Comparison of ENCODE assay signal across 29 cellular contexts in genomic region chr3:112382543-112383160, GRCh38. TPM values are rescaled to one million over a fixed set of nuclear protein-coding genes. Genes with fewer than 3 reads are reported as not detected.
A peak's percentile ranks its signal among the peaks of the same experiment; 100 is the strongest.
DNase-seq lines count a peak whose midpoint lies in the region; ATAC-seq, FAIRE-seq and TF ChIP-seq lines count a peak whose summit lies in the region.
"Had no signal": no experiment of that assay in that cellular context is flagged by ENCODE, and none has a peak within 500 bp of the region (broad histone marks: within the 10 kb centered on the region; RNA-seq: fewer than 3 reads in every experiment).

No MANE protein-coding gene starts in this region.

- FAIRE-seq in H1 (lab: Jason Lieb, UNC) = no peak
- FAIRE-seq: bronchial epithelial cell, colon, GM18507, RCC 7860 had no signal

- H2BK20ac ChIP-seq in H1 (ENCODE audit: low read length) = no peak overlapping the region

- TF ChIP-seq EP300 in H1 (IDR thresholded peaks at IDR 0.05; ENCODE audit: borderline replicate concordance in 1 of 2, low read depth in 2 of 2, low read length in 2 of 2) = no peak

- H3K4me3 ChIP-seq in Loucy (ENCODE audit: low read length, poor library complexity, severe bottlenecking) (no peak overlapping the region), H1 (ENCODE audit: extremely low read depth in 1 of 4, insufficient read depth in 2 of 4, low read depth in 3 of 4, low read length in 4 of 4) (no peak overlapping the region), right atrium auricular region (no peak overlapping the region)
- H3K4me3 ChIP-seq: thyroid gland had no signal

- H4K20me1 ChIP-seq in Loucy (ENCODE audit: insufficient read depth, low read length, poor library complexity, severe bottlenecking) (no peaks in the 10 kb centered on the region), H1 (replicated peaks in 1 of 2; ENCODE audit: control insufficient read depth in 1 of 2, insufficient read depth in 2 of 2, low read length in 2 of 2) (no peaks in the 10 kb centered on the region)

- intact Hi-C loops in activated CD4-positive, alpha-beta memory T cell treated with anti-CD3 and anti-CD28 coated beads for 36 hours (cut with micrococcal nuclease) = no loop called here
- intact Hi-C loops in activated CD8-positive, alpha-beta T cell treated with anti-CD3 and anti-CD28 coated beads for 36 hours (cut with micrococcal nuclease) = no loop called here

- no peak overlapping the region for H3K14ac ChIP-seq in H1 (ENCODE audit: insufficient read length)

- H3K79me2 ChIP-seq in Loucy (ENCODE audit: insufficient read depth, low read length) (no peaks in the 10 kb centered on the region), H1 (ENCODE audit: control insufficient read depth in 1 of 2, insufficient read depth in 2 of 2, low read length in 2 of 2) (no peaks in the 10 kb centered on the region)

- POLR2A ChIA-PET in activated CD4-positive, alpha-beta memory T cell treated with anti-CD3 and anti-CD28 coated beads for 36 hours (lab: Charles Lee) = no interaction called here
- POLR2A ChIA-PET in activated CD4-positive, alpha-beta memory T cell treated with anti-CD3 and anti-CD28 coated beads, Interleukin-2, amount 10 ng/mL, durations not matched to agents 7 days and 5 days (lab: Charles Lee) = no interaction called here
- POLR2A ChIA-PET in H1 (lab: Charles Lee; ENCODE audit: partially characterized antibody) = interaction anchor here (1.0 kb wide), 1 partner anchor 21 kb away, joined by 4 read pairs; no protein-coding TSS in a partner anchor
- POLR2A ChIA-PET in activated CD8-positive, alpha-beta T cell treated with anti-CD3 and anti-CD28 coated beads for 36 hours (lab: Charles Lee) = no interaction called here

- CTCF ChIA-PET in activated CD4-positive, alpha-beta memory T cell treated with anti-CD3 and anti-CD28 coated beads for 36 hours (lab: Charles Lee) = interaction anchor here (0.6 kb wide), 1 partner anchor 16 kb away, joined by 3 read pairs; no protein-coding TSS in a partner anchor
- CTCF ChIA-PET in activated CD4-positive, alpha-beta memory T cell treated with anti-CD3 and anti-CD28 coated beads, Interleukin-2, amount 10 ng/mL, durations not matched to agents 7 days and 5 days (lab: Charles Lee) = no interaction called here
- CTCF ChIA-PET in H1 (lab: Charles Lee; ENCODE audit: partially characterized antibody) = interaction anchor here (1.7 kb wide), 1 partner anchor 271 kb away, joined by 3 read pairs; no protein-coding TSS in a partner anchor
- CTCF ChIA-PET in activated CD8-positive, alpha-beta T cell treated with anti-CD3 and anti-CD28 coated beads for 36 hours (lab: Charles Lee) = no interaction called here

- H3K4me1 Mint-ChIP-seq in activated CD4-positive, alpha-beta memory T cell treated with anti-CD3 and anti-CD28 coated beads for 36 hours (ENCODE audit: low read depth) = peaks cover 33% of the 10 kb centered on the region
- H3K4me1 Mint-ChIP-seq in activated CD4-positive, alpha-beta memory T cell treated with anti-CD3 and anti-CD28 coated beads, Interleukin-2, amount 10 ng/mL, durations not matched to agents 7 days and 5 days = peaks cover 25% of the 10 kb centered on the region
- H3K4me1 Mint-ChIP-seq in stimulated activated memory B cell treated with anti-CD40 and anti-IgM and Interleukin-4, amounts not matched to agents 10 μg/mL and 1 μg/mL and 100 μg/mL, for 72 hours = peaks cover 19% of the 10 kb centered on the region
- H3K4me1 Mint-ChIP-seq in activated CD8-positive, alpha-beta T cell treated with anti-CD3 and anti-CD28 coated beads for 36 hours (ENCODE audit: low read depth) = peaks cover 7% of the 10 kb centered on the region

- no peak overlapping the region for H2BK15ac ChIP-seq in H1 (ENCODE audit: low read length)

- TF ChIP-seq CTCF in Loucy (conservative IDR thresholded peaks at IDR 0.05; ENCODE audit: low read length) (no peak), H1 (IDR thresholded peaks at IDR 0.05; ENCODE audit: control extremely low read depth in 1 of 3, insufficient read depth in 1 of 3, low read depth in 1 of 3, low read length in 3 of 3) (no peak), right atrium auricular region (IDR thresholded peaks at IDR 0.05) (no peak)
- TF ChIP-seq CTCF in activated CD8-positive, alpha-beta T cell treated with anti-CD3 and anti-CD28 coated beads for 36 hours (IDR thresholded peaks at IDR 0.05) = no peak

- H4K5ac ChIP-seq in H1 (ENCODE audit: insufficient read length, low read depth, low read length) = no peak overlapping the region

- H3K9me3 ChIP-seq in Loucy (ENCODE audit: insufficient read depth, low read depth, low read length) (no peaks in the 10 kb centered on the region), H1 (ENCODE audit: insufficient read depth in 2 of 2, low read depth in 1 of 2, low read length in 1 of 2) (no peaks in the 10 kb centered on the region), right atrium auricular region (no peaks in the 10 kb centered on the region)
- H3K9me3 ChIP-seq: thyroid gland had no signal

- H3K36me3 ChIP-seq in Loucy (ENCODE audit: insufficient read depth, low read length) = no peaks in the 10 kb centered on the region
- H3K36me3 ChIP-seq in H1 (ENCODE audit: control insufficient read depth in 2 of 4, insufficient read depth in 4 of 4, low read length in 3 of 4) = no peaks in the 10 kb centered on the region
- no peaks in the 10 kb centered on the region for H3K36me3 ChIP-seq in right atrium auricular region
- H3K36me3 ChIP-seq: thyroid gland had no signal

- no peak for TF ChIP-seq POLR2A in H1 (IDR thresholded peaks at IDR 0.05; ENCODE audit: control extremely low read depth in 1 of 2, low read depth in 2 of 2, low read length in 2 of 2)

- no peak overlapping the region for H2BK12ac ChIP-seq in H1 (ENCODE audit: low read depth, low read length)

- H3K9me2 ChIP-seq in Loucy (replicated peaks; ENCODE audit: low read depth, low read length) = no peaks in the 10 kb centered on the region

- H4K91ac ChIP-seq in H1 (replicated peaks; ENCODE audit: insufficient read length, low read length) = no peak overlapping the region

- no peak overlapping the region for H3K56ac ChIP-seq in H1 (replicated peaks; ENCODE audit: insufficient read length, low read depth, low read length)

- no peak overlapping the region for H3K18ac ChIP-seq in H1 (ENCODE audit: extremely low read depth, low read length)

- no peak overlapping the region for H3K4me3 Mint-ChIP-seq in activated CD4-positive, alpha-beta memory T cell treated with anti-CD3 and anti-CD28 coated beads for 36 hours
- H3K4me3 Mint-ChIP-seq in activated CD4-positive, alpha-beta memory T cell treated with anti-CD3 and anti-CD28 coated beads, Interleukin-2, amount 10 ng/mL, durations not matched to agents 7 days and 5 days = no peak overlapping the region
- H3K4me3 Mint-ChIP-seq in stimulated activated memory B cell treated with anti-CD40 and anti-IgM and Interleukin-4, amounts not matched to agents 10 μg/mL and 1 μg/mL and 100 μg/mL, for 72 hours = no peak overlapping the region
- no peak overlapping the region for H3K4me3 Mint-ChIP-seq in activated CD8-positive, alpha-beta T cell treated with anti-CD3 and anti-CD28 coated beads for 36 hours
- H3K4me3 Mint-ChIP-seq: activated naive CD8-positive, alpha-beta T cell; B cell had no signal

- no peak overlapping the region for H3K9ac ChIP-seq in Loucy (ENCODE audit: low read depth, low read length, poor library complexity, severe bottlenecking)
- no peak overlapping the region for H3K9ac ChIP-seq in H1 (replicated peaks in 1 of 4; ENCODE audit: extremely low read depth in 1 of 4, low read depth in 3 of 4, low read length in 3 of 4)

- H2AK5ac ChIP-seq in H1 (ENCODE audit: low read depth, low read length) = no peak overlapping the region

- H3K4me2 ChIP-seq in Loucy (ENCODE audit: low read depth, low read length, poor library complexity, severe bottlenecking) (no peak overlapping the region), H1 (ENCODE audit: insufficient read depth in 1 of 2, low read depth in 2 of 2, low read length in 2 of 2) (no peak overlapping the region)

- peaks cover 34% of the 10 kb centered on the region for H3K4me1 ChIP-seq in Loucy (ENCODE audit: insufficient read depth, low read length, poor library complexity, severe bottlenecking)
- H3K4me1 ChIP-seq in H1 (replicated peaks in 1 of 4; ENCODE audit: control insufficient read depth in 3 of 4, insufficient read depth in 4 of 4, low read length in 3 of 4) = peaks cover 0 to 5% (median 0%) of the 10 kb centered on the region in 4 experiments; a peak in 3 of 7 replicates
- no peaks in the 10 kb centered on the region for H3K4me1 ChIP-seq in right atrium auricular region

- H2BK120ac ChIP-seq in H1 (replicated peaks; ENCODE audit: low read depth, low read length) = no peak overlapping the region

- no peak for ATAC-seq in stimulated activated memory B cell treated with anti-CD40 and anti-IgM and Interleukin-4, amounts not matched to agents 10 μg/mL and 1 μg/mL and 100 μg/mL, for 72 hours
- ATAC-seq in activated CD8-positive, alpha-beta T cell treated with anti-CD3 and anti-CD28 coated beads for 36 hours = no peak

- H2BK5ac ChIP-seq in H1 (ENCODE audit: low read depth, low read length) = peak overlapping the region; percentile 6; the same call in 1 of the 2 replicates

- H2AFZ ChIP-seq in Loucy (ENCODE audit: low read length) = peak overlapping the region; percentile 50; the same call in 1 of the 2 replicates
- 0 out of 2 replicates have a peak overlapping the region, but pooled peaks have one; percentile 29 for H2AFZ ChIP-seq in H1 (ENCODE audit: low read length)

- H3F3A ChIP-seq in Loucy (ENCODE audit: low read depth) = no peaks in the 10 kb centered on the region

- H3K4ac ChIP-seq in H1 (replicated peaks; ENCODE audit: insufficient read length, low read depth, low read length) = no peak overlapping the region

- WGBS in H1 (ENCODE audit: extremely low coverage in 1 of 2, insufficient coverage in 1 of 2, insufficient read length in 1 of 2, insufficient replicate concordance in 2 of 2, low coverage in 1 of 2, low lambda C conversion rate in 2 of 2, missing lambda C conversion rate in 1 of 2), 2 experiments = 91% methylated on average over 7 of the region's 7 CpGs; no CpG with 5 or more reads in 1 of the 2 experiments

- H3K27me3 ChIP-seq in Loucy (ENCODE audit: insufficient read depth, low read length, poor library complexity, severe bottlenecking) (no peaks in the 10 kb centered on the region), H1 (replicated peaks in 1 of 4; ENCODE audit: control insufficient read depth in 3 of 4, extremely low read depth in 1 of 4, insufficient read depth in 3 of 4, low read length in 3 of 4) (no peaks in the 10 kb centered on the region), right atrium auricular region (no peaks in the 10 kb centered on the region)
- H3K27me3 ChIP-seq: thyroid gland had no signal

- DNase-seq in activated CD4-positive, alpha-beta memory T cell treated with anti-CD3 and anti-CD28 coated beads for 36 hours = peak; percentile 26
- no peak for DNase-seq in activated CD4-positive, alpha-beta memory T cell treated with anti-CD3 and anti-CD28 coated beads, Interleukin-2, amount 10 ng/mL, durations not matched to agents 7 days and 5 days
- DNase-seq in H1 (ENCODE audit: low read depth in 1 of 2, low spot score in 2 of 2) = no peak
- DNase-seq in right atrium auricular region (ENCODE audit: low spot score) = no peak
- DNase-seq in activated CD8-positive, alpha-beta T cell treated with anti-CD3 and anti-CD28 coated beads for 36 hours = no peak
- DNase-seq in central memory CD4-positive, alpha-beta T cell = no peak
- DNase-seq: activated CD4-positive, alpha-beta T cell treated with anti-CD3 and anti-CD28 coated beads, Interleukin-2, amount 50 U/mL, for 4 hours; activated CD8-positive, alpha-beta memory T cell treated with anti-CD3 and anti-CD28 coated beads, Interleukin-2, amount 50 U/mL, for 4 hours; activated effector memory CD4-positive, alpha-beta T cell treated with Interleukin-2 at 50 U/mL for 16 hours; DMS 273 treated with DMSO at 0.1 percent for 48 hours; effector CD4-positive, alpha-beta T cell; NCI-H1417 treated with DMSO at 0.1 percent for 48 hours; NCI-H2029 treated with DMSO at 0.1 percent for 48 hours; NCI-H226; NCI-H69; stimulated activated CD4-positive, alpha-beta T cell treated with anti-CD3 and anti-CD28 coated beads, Interleukin-2, amount 100 ng/mL, for 24 hours; SW 1271; T1000; thyroid gland had no signal

- H3K27ac Mint-ChIP-seq in activated CD4-positive, alpha-beta memory T cell treated with anti-CD3 and anti-CD28 coated beads for 36 hours = no peak overlapping the region
- H3K27ac Mint-ChIP-seq in activated CD4-positive, alpha-beta memory T cell treated with anti-CD3 and anti-CD28 coated beads, Interleukin-2, amount 10 ng/mL, durations not matched to agents 7 days and 5 days = no peak overlapping the region
- H3K27ac Mint-ChIP-seq in stimulated activated memory B cell treated with anti-CD40 and anti-IgM and Interleukin-4, amounts not matched to agents 10 μg/mL and 1 μg/mL and 100 μg/mL, for 72 hours = peak overlapping the region; percentile 69
- no peak overlapping the region for H3K27ac Mint-ChIP-seq in activated CD8-positive, alpha-beta T cell treated with anti-CD3 and anti-CD28 coated beads for 36 hours
- H3K27ac Mint-ChIP-seq: activated naive CD8-positive, alpha-beta T cell; B cell had no signal

- H3K9me3 Mint-ChIP-seq in activated CD4-positive, alpha-beta memory T cell treated with anti-CD3 and anti-CD28 coated beads for 36 hours = no peaks in the 10 kb centered on the region
- peaks cover 5% of the 10 kb centered on the region for H3K9me3 Mint-ChIP-seq in activated CD4-positive, alpha-beta memory T cell treated with anti-CD3 and anti-CD28 coated beads, Interleukin-2, amount 10 ng/mL, durations not matched to agents 7 days and 5 days
- no peaks in the 10 kb centered on the region for H3K9me3 Mint-ChIP-seq in stimulated activated memory B cell treated with anti-CD40 and anti-IgM and Interleukin-4, amounts not matched to agents 10 μg/mL and 1 μg/mL and 100 μg/mL, for 72 hours
- H3K9me3 Mint-ChIP-seq in activated CD8-positive, alpha-beta T cell treated with anti-CD3 and anti-CD28 coated beads for 36 hours = no peaks in the 10 kb centered on the region

- no peaks in the 10 kb centered on the region for H3K36me3 Mint-ChIP-seq in activated CD4-positive, alpha-beta memory T cell treated with anti-CD3 and anti-CD28 coated beads for 36 hours
- H3K36me3 Mint-ChIP-seq in activated CD4-positive, alpha-beta memory T cell treated with anti-CD3 and anti-CD28 coated beads, Interleukin-2, amount 10 ng/mL, durations not matched to agents 7 days and 5 days (ENCODE audit: low read depth) = peaks cover 3% of the 10 kb centered on the region
- H3K36me3 Mint-ChIP-seq in stimulated activated memory B cell treated with anti-CD40 and anti-IgM and Interleukin-4, amounts not matched to agents 10 μg/mL and 1 μg/mL and 100 μg/mL, for 72 hours = peaks cover 6% of the 10 kb centered on the region
- no peaks in the 10 kb centered on the region for H3K36me3 Mint-ChIP-seq in activated CD8-positive, alpha-beta T cell treated with anti-CD3 and anti-CD28 coated beads for 36 hours (ENCODE audit: low read depth)

- no peaks in the 10 kb centered on the region for H3K79me1 ChIP-seq in H1 (ENCODE audit: low read depth, low read length)

- H4K8ac ChIP-seq in H1 (ENCODE audit: extremely low read depth, insufficient read depth, low read length) = no peak overlapping the region

- H3K27ac ChIP-seq in H1 (ENCODE audit: low read depth, low read length) = no peak overlapping the region
- no peak overlapping the region for H3K27ac ChIP-seq in right atrium auricular region
- H3K27ac ChIP-seq: VCaP had no signal

- no peak for TF ChIP-seq RAD21 in H1 (IDR thresholded peaks at IDR 0.05 in 1 of 2, conservative IDR thresholded peaks at IDR 0.05 in 1 of 2; ENCODE audit: low read depth in 2 of 2, low read length in 2 of 2)

- H3K23me2 ChIP-seq in H1 (ENCODE audit: low read depth, low read length) = no peaks in the 10 kb centered on the region

- H3K27me3 Mint-ChIP-seq in activated CD4-positive, alpha-beta memory T cell treated with anti-CD3 and anti-CD28 coated beads for 36 hours = no peaks in the 10 kb centered on the region
- no peaks in the 10 kb centered on the region for H3K27me3 Mint-ChIP-seq in activated CD4-positive, alpha-beta memory T cell treated with anti-CD3 and anti-CD28 coated beads, Interleukin-2, amount 10 ng/mL, durations not matched to agents 7 days and 5 days
- no peaks in the 10 kb centered on the region for H3K27me3 Mint-ChIP-seq in stimulated activated memory B cell treated with anti-CD40 and anti-IgM and Interleukin-4, amounts not matched to agents 10 μg/mL and 1 μg/mL and 100 μg/mL, for 72 hours
- no peaks in the 10 kb centered on the region for H3K27me3 Mint-ChIP-seq in activated CD8-positive, alpha-beta T cell treated with anti-CD3 and anti-CD28 coated beads for 36 hours
- H3K27me3 Mint-ChIP-seq: activated naive CD8-positive, alpha-beta T cell; B cell had no signal

- no peak overlapping the region for H3K23ac ChIP-seq in H1 (ENCODE audit: insufficient read length)

RNA-seq across cellular contexts. Expression of gene CD200, which starts 49.7 kb away (rescaled TPM):
- total RNA-seq in activated CD4-positive, alpha-beta memory T cell treated with anti-CD3 and anti-CD28 coated beads for 36 hours = 10 to 100 TPM; 34.2 to 34.5 TPM
- 1 to 10 TPM; 9.1 to 9.2 TPM for total RNA-seq in activated CD4-positive, alpha-beta memory T cell treated with anti-CD3 and anti-CD28 coated beads, Interleukin-2, amount 10 ng/mL, durations not matched to agents 7 days and 5 days
- 50.2 and 51.9 TPM in 2 replicates for total RNA-seq in H1 (2021; fragmentation: NEBNext Ultra II Directional; extraction: Animal tissue kit (Norgen Biotek cat#: 25700))
- 25.0 and 45.8 TPM in 2 replicates for polyA plus RNA-seq in H1 (2011; rRNA removed)
- polyA plus RNA-seq in H1 (2011; cell fraction: cytosol; rRNA removed) = 39.3 TPM
- 24.9 TPM for polyA plus RNA-seq in H1 (2011; cell fraction: nucleus; rRNA removed)
- 46.2 to 51.4 TPM (median 49.5 TPM) in 4 replicates for polyA plus RNA-seq in H1 (2012, experiment 1 of 2)
- 7.0 TPM for polyA plus RNA-seq in H1 (2012, experiment 2 of 2)
- polyA plus RNA-seq in H1 (2013, experiment 1 of 2) = 104 TPM
- 109 TPM for polyA plus RNA-seq in H1 (2013, experiment 2 of 2)
- polyA minus RNA-seq in H1 (2011; rRNA and poly(A)+ RNA removed) = 41.9 and 57.4 TPM in 2 replicates
- 19.0 TPM for polyA minus RNA-seq in H1 (2011; cell fraction: cytosol; rRNA and poly(A)+ RNA removed)
- polyA minus RNA-seq in H1 (2011; cell fraction: nucleus; rRNA and poly(A)+ RNA removed) = 38.7 TPM
- 10 to 100 TPM in 1 of 2 donors, 1 to 10 TPM in 1; 5.7 to 12.1 TPM for total RNA-seq in right atrium auricular region
- 10 to 100 TPM; 15.7 to 16.7 TPM for total RNA-seq in activated CD8-positive, alpha-beta T cell treated with anti-CD3 and anti-CD28 coated beads for 36 hours
- total RNA-seq: H4 had no signal

Comparison
In these comparisons a context has a peak if more than half of its experiments do, and no peak if none do; other contexts are left out.
1. CTCF ChIA-PET loops: an anchor here in activated CD4-positive, alpha-beta memory T cell treated with anti-CD3 and anti-CD28 coated beads for 36 hours (0.6 kb wide) and H1 (1.7 kb wide); none called in activated CD4-positive, alpha-beta memory T cell treated with anti-CD3 and anti-CD28 coated beads, Interleukin-2, amount 10 ng/mL, durations not matched to agents 7 days and 5 days and activated CD8-positive, alpha-beta T cell treated with anti-CD3 and anti-CD28 coated beads for 36 hours.